In genomic region chr6:31114970-31115849, GRCh38 we compare ENCODE assay signal across 9 cellular contexts. TPM values are rescaled to one million over a fixed set of nuclear protein-coding genes. Genes with fewer than 3 reads are reported as not detected.
DNase-seq lines count a peak whose midpoint lies in the region; ATAC-seq and TF ChIP-seq lines count a peak whose summit lies in the region.
"Had no signal": no experiment of that assay in that cellular context is flagged by ENCODE, and none has a peak within 500 bp of the region (broad histone marks: within the 10 kb centered on the region; RNA-seq: fewer than 3 reads in every experiment).

No MANE protein-coding gene starts in this region.

- H4K5ac ChIP-seq in H9 (ENCODE audit: insufficient read length, low read depth, low read length) = no peak overlapping the region

- H2BK120ac ChIP-seq in H9 (ENCODE audit: low read depth, low read length, poor library complexity, severe bottlenecking) = no peak overlapping the region

- no CpG with 5 or more reads among the region's 9 CpGs for WGBS in H9 (ENCODE audit: extremely low coverage, insufficient read length, low lambda C conversion rate)

- no peak overlapping the region for H3K4me3 Mint-ChIP-seq in H9
- H3K4me3 Mint-ChIP-seq: activated naive CD8-positive, alpha-beta T cell treated with anti-CD3 and anti-CD28 coated beads, Interleukin-2, amount 10 ng/mL, durations not matched to agents 7 days and 5 days had no signal

- H3K4me1 Mint-ChIP-seq in H9 = peaks cover 40 to 49% of the 10 kb centered on the region in 2 experiments
- H3K4me1 Mint-ChIP-seq: activated naive CD8-positive, alpha-beta T cell treated with anti-CD3 and anti-CD28 coated beads, Interleukin-2, amount 10 ng/mL, durations not matched to agents 7 days and 5 days had no signal

- ATAC-seq in GM21786 (IDR thresholded peaks at IDR 0.05; ENCODE audit: unreplicated experiment) = no peak

- H4K20me1 ChIP-seq in H9 (ENCODE audit: control insufficient read depth, insufficient read depth, insufficient read length) = no peaks in the 10 kb centered on the region

- H3K4ac ChIP-seq in H9 (ENCODE audit: low read depth, low read length) = no peak overlapping the region

- peaks cover 13% of the 10 kb centered on the region; the same call in 1 of the 2 replicates for H3K4me1 ChIP-seq in H9 (ENCODE audit: insufficient read depth, low read length)
- peaks cover 13% of the 10 kb centered on the region for H3K4me1 ChIP-seq in iPS-15b (ENCODE audit: control insufficient read depth, insufficient read depth, low read length)

- DNase-seq in H9 = no peak
- peak; percentile 83 for DNase-seq in amniotic epithelial cell (ENCODE audit: low read depth)
- DNase-seq in stromal cell of bone marrow (ENCODE audit: low read depth) = peak; percentile 33
- no peak for DNase-seq in iPS-NIHi11 (ENCODE audit: low spot score)
- no peak for DNase-seq in D341Med (ENCODE audit: low spot score)
- DNase-seq in stimulated activated CD4-positive, alpha-beta T cell treated with anti-CD3 and anti-CD28 coated beads, Interleukin-12 subunit alpha, Interleukin-12 subunit beta, amount 100 ng/mL, for 4 hours = no peak
- DNase-seq: activated naive CD8-positive, alpha-beta T cell treated with anti-CD3 and anti-CD28 coated beads, Interleukin-2, amount 10 ng/mL, durations not matched to agents 7 days and 5 days had no signal

- peak; percentile 45 for TF ChIP-seq CTCF in H9 (conservative IDR thresholded peaks at IDR 0.05)

- H3K79me1 ChIP-seq in H9 (ENCODE audit: insufficient read depth, low read depth, low read length, poor library complexity, severe bottlenecking) = no peaks in the 10 kb centered on the region

- H3K18ac ChIP-seq in H9 (ENCODE audit: insufficient read length, low read depth, low read length) = no peak overlapping the region

- no peak overlapping the region for H3K27ac ChIP-seq in H9 (ENCODE audit: insufficient read length, low read depth, low read length)

- no peak overlapping the region for H4K91ac ChIP-seq in H9 (ENCODE audit: insufficient read length, low read depth, low read length)

- no peak overlapping the region for H3K23ac ChIP-seq in H9 (ENCODE audit: insufficient read length, low read depth, low read length)

- H3K4me2 ChIP-seq in H9 (ENCODE audit: insufficient read depth, insufficient read length, low read length) = no peak overlapping the region

- peaks cover 53% of the 10 kb centered on the region for H3K27me3 Mint-ChIP-seq in H9 (ENCODE audit: low read depth)

- no peak overlapping the region for H3K56ac ChIP-seq in H9 (ENCODE audit: insufficient read length, low read depth, low read length)

- H3K9me3 ChIP-seq in H9 (ENCODE audit: control insufficient read depth, low read depth, low read length) (no peaks in the 10 kb centered on the region), iPS-15b (ENCODE audit: control insufficient read depth, insufficient read depth, low read length) (no peaks in the 10 kb centered on the region)

- no peaks in the 10 kb centered on the region for H3K79me2 ChIP-seq in H9 (ENCODE audit: insufficient read depth, low read length)

- H3K27me3 ChIP-seq in H9 (ENCODE audit: insufficient read depth, low read length) = no peaks in the 10 kb centered on the region; the same call in 1 of the 2 replicates
- peaks cover 10% of the 10 kb centered on the region for H3K27me3 ChIP-seq in iPS-15b (ENCODE audit: control insufficient read depth, insufficient read depth, low read length)

- no peak overlapping the region for H2BK15ac ChIP-seq in H9 (ENCODE audit: low read depth, low read length)

- H3K9me3 Mint-ChIP-seq in H9 = no peaks in the 10 kb centered on the region
- H3K9me3 Mint-ChIP-seq: activated naive CD8-positive, alpha-beta T cell treated with anti-CD3 and anti-CD28 coated beads, Interleukin-2, amount 10 ng/mL, durations not matched to agents 7 days and 5 days had no signal

- no peak overlapping the region for H2BK12ac ChIP-seq in H9 (ENCODE audit: insufficient read length, low read depth, low read length)

- H2AFZ ChIP-seq in H9 (ENCODE audit: low read length) = no peak overlapping the region

- peaks cover 2% of the 10 kb centered on the region for H3K36me3 ChIP-seq in iPS-15b (ENCODE audit: control insufficient read depth, insufficient read depth, low read length)

- peak overlapping the region in 1 of 3 experiments; percentile 86; a peak in 4 of 7 replicates for H3K27ac Mint-ChIP-seq in H9
- H3K27ac Mint-ChIP-seq: activated naive CD8-positive, alpha-beta T cell treated with anti-CD3 and anti-CD28 coated beads, Interleukin-2, amount 10 ng/mL, durations not matched to agents 7 days and 5 days had no signal

- H3K23me2 ChIP-seq in H9 (ENCODE audit: insufficient read length, low read depth, low read length, poor library complexity, severe bottlenecking) = no peaks in the 10 kb centered on the region

- no peaks in the 10 kb centered on the region for H3K36me3 Mint-ChIP-seq in H9 (ENCODE audit: insufficient read depth in 1 of 3, low read depth in 3 of 3)
- H3K36me3 Mint-ChIP-seq: activated naive CD8-positive, alpha-beta T cell treated with anti-CD3 and anti-CD28 coated beads, Interleukin-2, amount 10 ng/mL, durations not matched to agents 7 days and 5 days had no signal

- H2BK5ac ChIP-seq in H9 (ENCODE audit: insufficient read length, low read length) = no peak overlapping the region

- H3K9ac ChIP-seq in H9 (ENCODE audit: extremely low read depth, insufficient read length, low read length) = no peak overlapping the region
- peak overlapping the region; percentile 49 for H3K9ac ChIP-seq in iPS-15b (ENCODE audit: low read depth, low read length)

- H2AK5ac ChIP-seq in H9 (ENCODE audit: insufficient read length, low read length) = no peak overlapping the region

- no peak overlapping the region for H2BK20ac ChIP-seq in H9 (ENCODE audit: low read depth, low read length, poor library complexity, severe bottlenecking)

- no peak overlapping the region for H3T11ph ChIP-seq in H9 (ENCODE audit: low read length)

- H4K8ac ChIP-seq in H9 (replicated peaks; ENCODE audit: insufficient read length, low read depth, low read length) = no peak overlapping the region

- H3K4me3 ChIP-seq in iPS-15b (ENCODE audit: low read depth, low read length) = no peak overlapping the region

- no peak overlapping the region for H3K14ac ChIP-seq in H9 (ENCODE audit: insufficient read depth, low read length)

RNA-seq across cellular contexts. Expression of gene PSORS1C1, which starts 0.6 kb away (rescaled TPM):
- 0.48 TPM in 2 replicates for total RNA-seq in H9 (2021)
- total RNA-seq: activated naive CD8-positive, alpha-beta T cell treated with anti-CD3 and anti-CD28 coated beads, Interleukin-2, amount 10 ng/mL, durations not matched to agents 7 days and 5 days had no signal

RNA-seq across cellular contexts. Expression of gene C6orf15, which starts 2.8 kb away (rescaled TPM):
- total RNA-seq in H9 (2021) = not detected in 2 replicates
- total RNA-seq: activated naive CD8-positive, alpha-beta T cell treated with anti-CD3 and anti-CD28 coated beads, Interleukin-2, amount 10 ng/mL, durations not matched to agents 7 days and 5 days had no signal

RNA-seq across cellular contexts. Expression of gene CDSN, which starts 5.0 kb away (rescaled TPM):
- not detected in 2 replicates for total RNA-seq in H9 (2021)
- total RNA-seq: activated naive CD8-positive, alpha-beta T cell treated with anti-CD3 and anti-CD28 coated beads, Interleukin-2, amount 10 ng/mL, durations not matched to agents 7 days and 5 days had no signal

RNA-seq across cellular contexts. Expression of gene PSORS1C2, which starts 23.7 kb away (rescaled TPM):
- 0.31 and 0.33 TPM in 2 replicates for total RNA-seq in H9 (2021)
- total RNA-seq: activated naive CD8-positive, alpha-beta T cell treated with anti-CD3 and anti-CD28 coated beads, Interleukin-2, amount 10 ng/mL, durations not matched to agents 7 days and 5 days had no signal

RNA-seq across cellular contexts. Expression of gene CCHCR1, which starts 42.4 kb away (rescaled TPM):
- 42.7 and 45.5 TPM in 2 replicates for total RNA-seq in H9 (2021)

Comparison
In these comparisons a context has a peak if more than half of its experiments do, and no peak if none do; other contexts are left out.
1. DNase-seq: peak in amniotic epithelial cell (single experiment) and stromal cell of bone marrow (single experiment); none in H9 (single experiment), iPS-NIHi11 (single experiment), D341Med (single experiment) and stimulated activated CD4-positive, alpha-beta T cell treated with anti-CD3 and anti-CD28 coated beads, Interleukin-12 subunit alpha, Interleukin-12 subunit beta, amount 100 ng/mL, for 4 hours (single experiment).